In genomic region chr3:67017211-67017610, GRCh38 we compare ENCODE assay signal across 11 cellular contexts. TPM values are rescaled to one million over a fixed set of nuclear protein-coding genes. Genes with fewer than 3 reads are reported as not detected.
DNase-seq lines count a peak whose midpoint lies in the region; ATAC-seq and TF ChIP-seq lines count a peak whose summit lies in the region.
"Had no signal": no experiment of that assay in that cellular context is flagged by ENCODE, and none has a peak within 500 bp of the region (broad histone marks: within the 10 kb centered on the region; RNA-seq: fewer than 3 reads in every experiment).

No MANE protein-coding gene starts in this region.

- no peak overlapping the region for H3K27ac ChIP-seq in body of pancreas
- H3K27ac ChIP-seq: testis had no signal

- peaks cover 2% of the 10 kb centered on the region for H3K36me3 Mint-ChIP-seq in natural killer cell treated with Interleukin-12 subunit alpha and Interleukin-12 subunit beta and Interleukin-15 and Interleukin-18, amount 100 ng/mL, for 72 hours

- WGBS in body of pancreas, 2 donors: 76 to 86% methylated on average over 1 of the region's 1 CpG

- no peaks in the 10 kb centered on the region for H3K27me3 ChIP-seq in body of pancreas
- H3K27me3 ChIP-seq: testis had no signal

- H3K4me3 Mint-ChIP-seq in natural killer cell treated with Interleukin-12 subunit alpha and Interleukin-12 subunit beta and Interleukin-15 and Interleukin-18, amount 100 ng/mL, for 72 hours: no peak overlapping the region
- H3K4me3 Mint-ChIP-seq: CD8-positive, alpha-beta T cell had no signal

- peak; percentile 23 for ATAC-seq in GM19395 (IDR thresholded peaks at IDR 0.05; ENCODE audit: unreplicated experiment)
- ATAC-seq in GM18907 (IDR thresholded peaks at IDR 0.05; ENCODE audit: unreplicated experiment): no peak
- ATAC-seq in natural killer cell treated with Interleukin-12 subunit alpha and Interleukin-12 subunit beta and Interleukin-15 and Interleukin-18, amount 100 ng/mL, for 72 hours: no peak
- ATAC-seq in mucosa of descending colon: no peak
- no peak for ATAC-seq in body of pancreas
- ATAC-seq: CD8-positive, alpha-beta T cell; Right ventricle myocardium inferior had no signal

- H3K4me1 ChIP-seq in mucosa of descending colon (ENCODE audit: low read depth) (peaks cover 8% of the 10 kb centered on the region), body of pancreas (peaks cover 7% of the 10 kb centered on the region)

- DNase-seq in ELF-1 (ENCODE audit: low read depth, low spot score) (peak; percentile 45), HuH-7 (ENCODE audit: low spot score) (peak; percentile 3), fibroblast of pulmonary artery (ENCODE audit: low read depth) (peak; percentile 52), mucosa of descending colon (no peak), body of pancreas (no peak)
- no peak for DNase-seq in natural killer cell treated with Interleukin-12 subunit alpha and Interleukin-12 subunit beta and Interleukin-15 and Interleukin-18, amount 100 ng/mL, for 72 hours (ENCODE audit: low spot score)
- DNase-seq: CD8-positive, alpha-beta T cell; testis had no signal

- H3K36me3 ChIP-seq in mucosa of descending colon (ENCODE audit: low read depth): no peaks in the 10 kb centered on the region
- H3K36me3 ChIP-seq in body of pancreas (replicated peaks in 1 of 2; ENCODE audit: insufficient read depth in 1 of 2, low read depth in 2 of 2): no peaks in the 10 kb centered on the region

- H3K9me3 ChIP-seq in mucosa of descending colon: no peaks in the 10 kb centered on the region
- H3K9me3 ChIP-seq in body of pancreas: no peaks in the 10 kb centered on the region
- H3K9me3 ChIP-seq: testis had no signal

- no peak for TF ChIP-seq CTCF in fibroblast of pulmonary artery (IDR thresholded peaks at IDR 0.05; ENCODE audit: low read length, missing control alignments)
- TF ChIP-seq CTCF in mucosa of descending colon (IDR thresholded peaks at IDR 0.05): no peak
- TF ChIP-seq CTCF in body of pancreas (IDR thresholded peaks at IDR 0.05): no peak

- H3K27me3 Mint-ChIP-seq in natural killer cell treated with Interleukin-12 subunit alpha and Interleukin-12 subunit beta and Interleukin-15 and Interleukin-18, amount 100 ng/mL, for 72 hours: peaks cover 0 to 8% of the 10 kb centered on the region in 2 donors

- H3K4me1 Mint-ChIP-seq in natural killer cell treated with Interleukin-12 subunit alpha and Interleukin-12 subunit beta and Interleukin-15 and Interleukin-18, amount 100 ng/mL, for 72 hours (ENCODE audit: low read depth in 2 of 2): peaks cover 12 to 16% of the 10 kb centered on the region in 2 donors

- no peak overlapping the region for H3K27ac Mint-ChIP-seq in natural killer cell treated with Interleukin-12 subunit alpha and Interleukin-12 subunit beta and Interleukin-15 and Interleukin-18, amount 100 ng/mL, for 72 hours
- H3K27ac Mint-ChIP-seq: CD8-positive, alpha-beta T cell had no signal

- TF ChIP-seq POLR2A in body of pancreas (IDR thresholded peaks at IDR 0.05): no peak

- no peaks in the 10 kb centered on the region for H3K9me3 Mint-ChIP-seq in natural killer cell treated with Interleukin-12 subunit alpha and Interleukin-12 subunit beta and Interleukin-15 and Interleukin-18, amount 100 ng/mL, for 72 hours
- H3K9me3 Mint-ChIP-seq: CD8-positive, alpha-beta T cell had no signal

- H3K4me3 ChIP-seq in fibroblast of pulmonary artery (replicated peaks; ENCODE audit: low read depth, low read length) (no peak overlapping the region), mucosa of descending colon (no peak overlapping the region), body of pancreas (no peak overlapping the region)
- H3K4me3 ChIP-seq: testis had no signal

- intact Hi-C loops in mucosa of descending colon (cut with DNase I, micrococcal nuclease): no loop called here
- intact Hi-C loops in body of pancreas (cut with DNase I): no loop called here

RNA-seq across cellular contexts. Expression of gene KBTBD8, which starts 19.1 kb away (rescaled TPM):
- 10 to 100 TPM; 16.0 to 24.5 TPM for total RNA-seq in natural killer cell treated with Interleukin-12 subunit alpha and Interleukin-12 subunit beta and Interleukin-15 and Interleukin-18, amount 100 ng/mL, for 72 hours
- 1 to 10 TPM; 1.9 to 2.7 (median 2.5) TPM for total RNA-seq in mucosa of descending colon
- under 1 TPM in 1 of 2 donors, not detected in 1; 0.78 TPM for total RNA-seq in body of pancreas

Comparison
In these comparisons a context has a peak if more than half of its experiments do, and no peak if none do; other contexts are left out.
1. DNase-seq: peak in ELF-1 (single experiment), HuH-7 (single experiment) and fibroblast of pulmonary artery (single experiment); none in natural killer cell treated with Interleukin-12 subunit alpha and Interleukin-12 subunit beta and Interleukin-15 and Interleukin-18, amount 100 ng/mL, for 72 hours (single experiment), mucosa of descending colon (0 of 3) and body of pancreas (0 of 4).
2. RNA of gene KBTBD8, which starts 19.1 kb away (total RNA-seq): 16.0 to 24.5 TPM in natural killer cell treated with Interleukin-12 subunit alpha and Interleukin-12 subunit beta and Interleukin-15 and Interleukin-18, amount 100 ng/mL, for 72 hours; 1.9 to 2.7 TPM in mucosa of descending colon and 0.78 TPM in body of pancreas; every median in the first group is over 4 times any median in the second.